In the genomic region with DNA sequence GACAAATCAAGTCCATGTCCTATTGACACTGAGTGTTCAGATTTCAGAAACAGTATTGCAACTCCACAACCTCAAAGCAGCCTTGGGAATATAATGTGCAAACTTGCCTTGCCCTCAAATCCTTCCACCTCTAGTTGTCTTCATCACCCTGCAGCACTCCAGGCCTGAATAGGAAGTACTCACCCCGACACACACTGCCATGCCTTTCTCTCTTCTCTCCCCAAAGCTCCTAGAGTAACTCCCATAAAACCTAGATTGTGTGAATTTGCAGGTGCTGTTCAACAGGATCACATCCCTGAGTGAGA, we compare ENCODE assay signal across 1 cellular context.
TF ChIP-seq lines count a peak whose summit lies in the region.

No MANE protein-coding gene starts in this region.

TF ChIP-seq in H1, 55 proteins besides CTCF, POLR2A, EP300 and RAD21:
- TF ChIP-seq TAF1 (IDR thresholded peaks at IDR 0.05; ENCODE audit: low read depth, low read length) (no peak), CBX8 (IDR thresholded peaks at IDR 0.05; ENCODE audit: borderline replicate concordance, low read depth, low read length) (no peak), ZNF274 (IDR thresholded peaks at IDR 0.05; ENCODE audit: borderline replicate concordance, extremely low read depth, low read length) (no peak), TCF12 (IDR thresholded peaks at IDR 0.05; ENCODE audit: low read depth, low read length) (no peak), SP4 (IDR thresholded peaks at IDR 0.05; ENCODE audit: low read length) (no peak)
- TF ChIP-seq, protein P1, sequence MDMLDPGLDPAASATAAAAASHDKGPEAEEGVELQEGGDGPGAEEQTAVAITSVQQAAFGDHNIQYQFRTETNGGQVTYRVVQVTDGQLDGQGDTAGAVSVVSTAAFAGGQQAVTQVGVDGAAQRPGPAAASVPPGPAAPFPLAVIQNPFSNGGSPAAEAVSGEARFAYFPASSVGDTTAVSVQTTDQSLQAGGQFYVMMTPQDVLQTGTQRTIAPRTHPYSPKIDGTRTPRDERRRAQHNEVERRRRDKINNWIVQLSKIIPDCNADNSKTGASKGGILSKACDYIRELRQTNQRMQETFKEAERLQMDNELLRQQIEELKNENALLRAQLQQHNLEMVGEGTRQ (IDR thresholded peaks at IDR 0.05; ENCODE audit: low read length), result no peak
- TF ChIP-seq, protein P2, sequence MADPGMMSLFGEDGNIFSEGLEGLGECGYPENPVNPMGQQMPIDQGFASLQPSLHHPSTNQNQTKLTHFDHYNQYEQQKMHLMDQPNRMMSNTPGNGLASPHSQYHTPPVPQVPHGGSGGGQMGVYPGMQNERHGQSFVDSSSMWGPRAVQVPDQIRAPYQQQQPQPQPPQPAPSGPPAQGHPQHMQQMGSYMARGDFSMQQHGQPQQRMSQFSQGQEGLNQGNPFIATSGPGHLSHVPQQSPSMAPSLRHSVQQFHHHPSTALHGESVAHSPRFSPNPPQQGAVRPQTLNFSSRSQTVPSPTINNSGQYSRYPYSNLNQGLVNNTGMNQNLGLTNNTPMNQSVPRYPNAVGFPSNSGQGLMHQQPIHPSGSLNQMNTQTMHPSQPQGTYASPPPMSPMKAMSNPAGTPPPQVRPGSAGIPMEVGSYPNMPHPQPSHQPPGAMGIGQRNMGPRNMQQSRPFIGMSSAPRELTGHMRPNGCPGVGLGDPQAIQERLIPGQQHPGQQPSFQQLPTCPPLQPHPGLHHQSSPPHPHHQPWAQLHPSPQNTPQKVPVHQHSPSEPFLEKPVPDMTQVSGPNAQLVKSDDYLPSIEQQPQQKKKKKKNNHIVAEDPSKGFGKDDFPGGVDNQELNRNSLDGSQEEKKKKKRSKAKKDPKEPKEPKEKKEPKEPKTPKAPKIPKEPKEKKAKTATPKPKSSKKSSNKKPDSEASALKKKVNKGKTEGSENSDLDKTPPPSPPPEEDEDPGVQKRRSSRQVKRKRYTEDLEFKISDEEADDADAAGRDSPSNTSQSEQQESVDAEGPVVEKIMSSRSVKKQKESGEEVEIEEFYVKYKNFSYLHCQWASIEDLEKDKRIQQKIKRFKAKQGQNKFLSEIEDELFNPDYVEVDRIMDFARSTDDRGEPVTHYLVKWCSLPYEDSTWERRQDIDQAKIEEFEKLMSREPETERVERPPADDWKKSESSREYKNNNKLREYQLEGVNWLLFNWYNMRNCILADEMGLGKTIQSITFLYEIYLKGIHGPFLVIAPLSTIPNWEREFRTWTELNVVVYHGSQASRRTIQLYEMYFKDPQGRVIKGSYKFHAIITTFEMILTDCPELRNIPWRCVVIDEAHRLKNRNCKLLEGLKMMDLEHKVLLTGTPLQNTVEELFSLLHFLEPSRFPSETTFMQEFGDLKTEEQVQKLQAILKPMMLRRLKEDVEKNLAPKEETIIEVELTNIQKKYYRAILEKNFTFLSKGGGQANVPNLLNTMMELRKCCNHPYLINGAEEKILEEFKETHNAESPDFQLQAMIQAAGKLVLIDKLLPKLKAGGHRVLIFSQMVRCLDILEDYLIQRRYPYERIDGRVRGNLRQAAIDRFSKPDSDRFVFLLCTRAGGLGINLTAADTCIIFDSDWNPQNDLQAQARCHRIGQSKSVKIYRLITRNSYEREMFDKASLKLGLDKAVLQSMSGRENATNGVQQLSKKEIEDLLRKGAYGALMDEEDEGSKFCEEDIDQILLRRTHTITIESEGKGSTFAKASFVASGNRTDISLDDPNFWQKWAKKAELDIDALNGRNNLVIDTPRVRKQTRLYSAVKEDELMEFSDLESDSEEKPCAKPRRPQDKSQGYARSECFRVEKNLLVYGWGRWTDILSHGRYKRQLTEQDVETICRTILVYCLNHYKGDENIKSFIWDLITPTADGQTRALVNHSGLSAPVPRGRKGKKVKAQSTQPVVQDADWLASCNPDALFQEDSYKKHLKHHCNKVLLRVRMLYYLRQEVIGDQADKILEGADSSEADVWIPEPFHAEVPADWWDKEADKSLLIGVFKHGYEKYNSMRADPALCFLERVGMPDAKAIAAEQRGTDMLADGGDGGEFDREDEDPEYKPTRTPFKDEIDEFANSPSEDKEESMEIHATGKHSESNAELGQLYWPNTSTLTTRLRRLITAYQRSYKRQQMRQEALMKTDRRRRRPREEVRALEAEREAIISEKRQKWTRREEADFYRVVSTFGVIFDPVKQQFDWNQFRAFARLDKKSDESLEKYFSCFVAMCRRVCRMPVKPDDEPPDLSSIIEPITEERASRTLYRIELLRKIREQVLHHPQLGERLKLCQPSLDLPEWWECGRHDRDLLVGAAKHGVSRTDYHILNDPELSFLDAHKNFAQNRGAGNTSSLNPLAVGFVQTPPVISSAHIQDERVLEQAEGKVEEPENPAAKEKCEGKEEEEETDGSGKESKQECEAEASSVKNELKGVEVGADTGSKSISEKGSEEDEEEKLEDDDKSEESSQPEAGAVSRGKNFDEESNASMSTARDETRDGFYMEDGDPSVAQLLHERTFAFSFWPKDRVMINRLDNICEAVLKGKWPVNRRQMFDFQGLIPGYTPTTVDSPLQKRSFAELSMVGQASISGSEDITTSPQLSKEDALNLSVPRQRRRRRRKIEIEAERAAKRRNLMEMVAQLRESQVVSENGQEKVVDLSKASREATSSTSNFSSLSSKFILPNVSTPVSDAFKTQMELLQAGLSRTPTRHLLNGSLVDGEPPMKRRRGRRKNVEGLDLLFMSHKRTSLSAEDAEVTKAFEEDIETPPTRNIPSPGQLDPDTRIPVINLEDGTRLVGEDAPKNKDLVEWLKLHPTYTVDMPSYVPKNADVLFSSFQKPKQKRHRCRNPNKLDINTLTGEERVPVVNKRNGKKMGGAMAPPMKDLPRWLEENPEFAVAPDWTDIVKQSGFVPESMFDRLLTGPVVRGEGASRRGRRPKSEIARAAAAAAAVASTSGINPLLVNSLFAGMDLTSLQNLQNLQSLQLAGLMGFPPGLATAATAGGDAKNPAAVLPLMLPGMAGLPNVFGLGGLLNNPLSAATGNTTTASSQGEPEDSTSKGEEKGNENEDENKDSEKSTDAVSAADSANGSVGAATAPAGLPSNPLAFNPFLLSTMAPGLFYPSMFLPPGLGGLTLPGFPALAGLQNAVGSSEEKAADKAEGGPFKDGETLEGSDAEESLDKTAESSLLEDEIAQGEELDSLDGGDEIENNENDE (IDR thresholded peaks at IDR 0.05; ENCODE audit: insufficient replicate concordance, low read length), result no peak
- TF ChIP-seq, protein P3, sequence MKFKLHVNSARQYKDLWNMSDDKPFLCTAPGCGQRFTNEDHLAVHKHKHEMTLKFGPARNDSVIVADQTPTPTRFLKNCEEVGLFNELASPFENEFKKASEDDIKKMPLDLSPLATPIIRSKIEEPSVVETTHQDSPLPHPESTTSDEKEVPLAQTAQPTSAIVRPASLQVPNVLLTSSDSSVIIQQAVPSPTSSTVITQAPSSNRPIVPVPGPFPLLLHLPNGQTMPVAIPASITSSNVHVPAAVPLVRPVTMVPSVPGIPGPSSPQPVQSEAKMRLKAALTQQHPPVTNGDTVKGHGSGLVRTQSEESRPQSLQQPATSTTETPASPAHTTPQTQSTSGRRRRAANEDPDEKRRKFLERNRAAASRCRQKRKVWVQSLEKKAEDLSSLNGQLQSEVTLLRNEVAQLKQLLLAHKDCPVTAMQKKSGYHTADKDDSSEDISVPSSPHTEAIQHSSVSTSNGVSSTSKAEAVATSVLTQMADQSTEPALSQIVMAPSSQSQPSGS (IDR thresholded peaks at IDR 0.05; ENCODE audit: low read length), result no peak
TF ChIP-seq in H1: peak in this region for 0.
